ENCODE assay signal across 11 cellular contexts in genomic region chr19:18287836-18288772, GRCh38. TPM values are rescaled to one million over a fixed set of nuclear protein-coding genes. Genes with fewer than 3 reads are reported as not detected.
DNase-seq lines count a peak whose midpoint lies in the region; ATAC-seq and TF ChIP-seq lines count a peak whose summit lies in the region.
"Had no signal": no experiment of that assay in that cellular context is flagged by ENCODE, and none has a peak within 500 bp of the region (broad histone marks: within the 10 kb centered on the region; RNA-seq: fewer than 3 reads in every experiment).

No MANE protein-coding gene starts in this region.

- in situ Hi-C loops in astrocyte of the spinal cord (cut with HindIII; ENCODE audit: low sequenced_read_pairs): no loop called here

- peak; percentile 61 for DNase-seq in activated CD4-positive, alpha-beta T cell treated with anti-CD3 and anti-CD28 coated beads, Interleukin-2, amount 10 ng/mL, durations not matched to agents 24 days and 14 days
- DNase-seq in activated CD4-positive, alpha-beta T cell treated with anti-CD3 and anti-CD28 coated beads for 4 hours: no peak
- DNase-seq in astrocyte of the spinal cord (ENCODE audit: low read depth, low spot score) (peak; percentile 42), tibial artery (no peak)
- DNase-seq in activated CD8-positive, alpha-beta memory T cell treated with anti-CD3 and anti-CD28 coated beads, Interleukin-2, amount 50 U/mL, for 48 hours: no peak
- DNase-seq: activated CD4-positive, alpha-beta T cell treated with anti-CD3 and anti-CD28 coated beads for 1 hour; NCI-H1694 had no signal

- ATAC-seq in HG02571 (IDR thresholded peaks at IDR 0.05; ENCODE audit: unreplicated experiment) (no peak), GM21825 (IDR thresholded peaks at IDR 0.05; ENCODE audit: unreplicated experiment) (no peak)

- H3K4me1 ChIP-seq in mesodermal cell (ENCODE audit: control insufficient read depth, insufficient read depth, low read length, poor library complexity, severe bottlenecking) (peaks cover 18% of the 10 kb centered on the region), tibial artery (peaks cover under 1 to 51% (median 32%) of the 10 kb centered on the region in 4 donors)

- peaks cover 5% of the 10 kb centered on the region for H3K36me3 Mint-ChIP-seq in activated CD4-positive, alpha-beta T cell treated with anti-CD3 and anti-CD28 coated beads, Interleukin-2, amount 10 ng/mL, durations not matched to agents 24 days and 14 days (ENCODE audit: low read depth)

- no peaks in the 10 kb centered on the region for H3K27me3 Mint-ChIP-seq in activated CD4-positive, alpha-beta T cell treated with anti-CD3 and anti-CD28 coated beads, Interleukin-2, amount 10 ng/mL, durations not matched to agents 24 days and 14 days

- WGBS in mesodermal cell (ENCODE audit: insufficient coverage in 2 of 2), 2 experiments: 26 to 32% methylated on average over 24 of the region's 26 CpGs

- intact Hi-C loops in activated CD4-positive, alpha-beta T cell treated with anti-CD3 and anti-CD28 coated beads, Interleukin-2, amount 10 ng/mL, durations not matched to agents 24 days and 14 days (cut with micrococcal nuclease): no loop called here
- intact Hi-C loops in tibial artery (cut with DNase I; ENCODE audit: low total_unique reads): no loop called here

- no peaks in the 10 kb centered on the region for H3K27me3 ChIP-seq in tibial artery

- TF ChIP-seq CTCF in astrocyte of the spinal cord (IDR thresholded peaks at IDR 0.05; ENCODE audit: low read depth, low read length) (peak; percentile 14), tibial artery (IDR thresholded peaks at IDR 0.05) (no peak)

- peak overlapping the region; percentile 69 for H3K27ac ChIP-seq in mesodermal cell (ENCODE audit: low read depth, low read length, severe bottlenecking)
- H3K27ac ChIP-seq in tibial artery: peak overlapping the region; percentile 49 to 95

- peaks cover 6% of the 10 kb centered on the region for H3K9me3 Mint-ChIP-seq in activated CD4-positive, alpha-beta T cell treated with anti-CD3 and anti-CD28 coated beads, Interleukin-2, amount 10 ng/mL, durations not matched to agents 24 days and 14 days

- H3K9me3 ChIP-seq in mesodermal cell (ENCODE audit: control insufficient read depth, low read length): no peaks in the 10 kb centered on the region
- no peaks in the 10 kb centered on the region for H3K9me3 ChIP-seq in tibial artery

- peaks cover 60% of the 10 kb centered on the region for H3K4me1 Mint-ChIP-seq in activated CD4-positive, alpha-beta T cell treated with anti-CD3 and anti-CD28 coated beads, Interleukin-2, amount 10 ng/mL, durations not matched to agents 24 days and 14 days

- H3K27ac Mint-ChIP-seq in activated CD4-positive, alpha-beta T cell treated with anti-CD3 and anti-CD28 coated beads, Interleukin-2, amount 10 ng/mL, durations not matched to agents 24 days and 14 days: peak overlapping the region; percentile 92

- H3K4me3 Mint-ChIP-seq in activated CD4-positive, alpha-beta T cell treated with anti-CD3 and anti-CD28 coated beads, Interleukin-2, amount 10 ng/mL, durations not matched to agents 24 days and 14 days: no peak overlapping the region

- no peak overlapping the region for H3K4me3 ChIP-seq in astrocyte of the spinal cord (ENCODE audit: low read depth, low read length)
- H3K4me3 ChIP-seq in mesodermal cell (ENCODE audit: extremely low read depth, insufficient read depth, low read length, poor library complexity, severe bottlenecking): no peak overlapping the region
- H3K4me3 ChIP-seq in tibial artery: no peak overlapping the region
- H3K4me3 ChIP-seq: lung had no signal

- no peaks in the 10 kb centered on the region for H3K36me3 ChIP-seq in mesodermal cell (ENCODE audit: control insufficient read depth, insufficient read depth, low read length)
- no peaks in the 10 kb centered on the region for H3K36me3 ChIP-seq in tibial artery

RNA-seq across cellular contexts. Expression of gene JUND, which starts 6.7 kb away (rescaled TPM):
- total RNA-seq in activated CD4-positive, alpha-beta T cell treated with anti-CD3 and anti-CD28 coated beads, Interleukin-2, amount 10 ng/mL, durations not matched to agents 24 days and 14 days: 382 and 413 TPM in 2 replicates
- 239 TPM for polyA plus RNA-seq in mesodermal cell (2013, experiment 1 of 2)
- polyA plus RNA-seq in mesodermal cell (2013, experiment 2 of 2): 198 TPM

RNA-seq across cellular contexts. Expression of gene IQCN, which starts 13.9 kb away (rescaled TPM):
- total RNA-seq in activated CD4-positive, alpha-beta T cell treated with anti-CD3 and anti-CD28 coated beads, Interleukin-2, amount 10 ng/mL, durations not matched to agents 24 days and 14 days: 2.3 and 3.0 TPM in 2 replicates
- polyA plus RNA-seq in mesodermal cell (2013, experiment 1 of 2): 1.3 TPM
- polyA plus RNA-seq in mesodermal cell (2013, experiment 2 of 2): 1.4 TPM

RNA-seq across cellular contexts. Expression of gene LSM4, which starts 34.8 kb away (rescaled TPM):
- total RNA-seq in activated CD4-positive, alpha-beta T cell treated with anti-CD3 and anti-CD28 coated beads, Interleukin-2, amount 10 ng/mL, durations not matched to agents 24 days and 14 days: 217 and 225 TPM in 2 replicates
- polyA plus RNA-seq in mesodermal cell (2013, experiment 1 of 2): 196 TPM
- 181 TPM for polyA plus RNA-seq in mesodermal cell (2013, experiment 2 of 2)

RNA-seq across cellular contexts. Expression of gene PGPEP1, which starts 52.3 kb away (rescaled TPM):
- 14.6 and 18.5 TPM in 2 replicates for total RNA-seq in activated CD4-positive, alpha-beta T cell treated with anti-CD3 and anti-CD28 coated beads, Interleukin-2, amount 10 ng/mL, durations not matched to agents 24 days and 14 days
- polyA plus RNA-seq in mesodermal cell (2013, experiment 1 of 2): 12.9 TPM
- polyA plus RNA-seq in mesodermal cell (2013, experiment 2 of 2): 9.9 TPM

Comparison
In these comparisons a context has a peak if more than half of its experiments do, and no peak if none do; other contexts are left out.
1. DNase-seq: peak in activated CD4-positive, alpha-beta T cell treated with anti-CD3 and anti-CD28 coated beads, Interleukin-2, amount 10 ng/mL, durations not matched to agents 24 days and 14 days (single experiment) and astrocyte of the spinal cord (single experiment); none in activated CD4-positive, alpha-beta T cell treated with anti-CD3 and anti-CD28 coated beads for 4 hours (0 of 2), tibial artery (0 of 2) and activated CD8-positive, alpha-beta memory T cell treated with anti-CD3 and anti-CD28 coated beads, Interleukin-2, amount 50 U/mL, for 48 hours (single experiment).